1 cellular context compared by ENCODE assay signal in genomic region chr21:41865002-41865777, GRCh38.
A peak's percentile ranks its signal among the peaks of the same experiment; 100 is the strongest.
TF ChIP-seq lines count a peak whose summit lies in the region.

No MANE protein-coding gene starts in this region.

TF ChIP-seq in K562, 482 proteins besides CTCF, POLR2A, EP300 and RAD21 (continued from another document):
- TF ChIP-seq E2F8 (IDR thresholded peaks at IDR 0.05; ENCODE audit: low read depth, partially characterized antibody) (no peak), ZNF592 (IDR thresholded peaks at IDR 0.05) (peak; percentile 42; the same call in 1 of the 2 replicates), NELFE (IDR thresholded peaks at IDR 0.05; ENCODE audit: insufficient read depth, insufficient read length) (no peak), ETV1 (tag; conservative IDR thresholded peaks at IDR 0.05; ENCODE audit: low read depth) (0 out of 2 replicates have a peak, but pooled peaks have one; percentile 29), RBM25 (IDR thresholded peaks at IDR 0.05; ENCODE audit: low read depth, low read length, severe bottlenecking) (no peak), TARDBP (IDR thresholded peaks at IDR 0.05) (0 out of 2 replicates have a peak, but pooled peaks have one; percentile 15), POLR2G (IDR thresholded peaks at IDR 0.05; ENCODE audit: low read depth, low read length) (no peak), ZNF766 (CRISPR knock-in tag; conservative IDR thresholded peaks at IDR 0.05) (no peak), SP1 (CRISPR knock-in tag; IDR thresholded peaks at IDR 0.05) (no peak), ZBTB9 (CRISPR knock-in tag; IDR thresholded peaks at IDR 0.05) (peak; percentile 92), ZNF280A (IDR thresholded peaks at IDR 0.05; ENCODE audit: low read depth, partially characterized antibody) (peak; percentile 8), SNIP1 (IDR thresholded peaks at IDR 0.05; ENCODE audit: low read depth) (no peak), SMARCA4 (IDR thresholded peaks at IDR 0.05) (peak; percentile 47; the same call in 1 of the 2 replicates), HCFC1 (IDR thresholded peaks at IDR 0.05; ENCODE audit: low read depth, low read length) (no peak), ZNF316 (IDR thresholded peaks at IDR 0.05) (peak; percentile 72), EWSR1 (IDR thresholded peaks at IDR 0.05; ENCODE audit: borderline replicate concordance, low read depth, partially characterized antibody) (no peak), TRIM24 (IDR thresholded peaks at IDR 0.05) (0 out of 4 replicates have a peak, but pooled peaks of 1 of the 2 experiments have one; percentile 13), GATAD2B (IDR thresholded peaks at IDR 0.05; ENCODE audit: borderline replicate concordance) (no peak), MEIS2 (IDR thresholded peaks at IDR 0.05; ENCODE audit: partially characterized antibody) (no peak), CTBP1 (IDR thresholded peaks at IDR 0.05; ENCODE audit: borderline replicate concordance) (peak; percentile 62), RERE (CRISPR knock-in tag; IDR thresholded peaks at IDR 0.05; ENCODE audit: borderline replicate concordance) (no peak), SMAD2 (IDR thresholded peaks at IDR 0.05; ENCODE audit: low read depth, low read length) (no peak), ATF1 (CRISPR knock-in tag; IDR thresholded peaks at IDR 0.05) (no peak), ATF1 (tag; IDR thresholded peaks at IDR 0.05) (peak; percentile 33; the same call in 1 of the 2 replicates), ZBTB17 (CRISPR knock-in tag; IDR thresholded peaks at IDR 0.05) (no peak)
TF ChIP-seq in K562: peak in this region for 36.
